ENCODE assay signal across 18 cellular contexts in the genomic region with DNA sequence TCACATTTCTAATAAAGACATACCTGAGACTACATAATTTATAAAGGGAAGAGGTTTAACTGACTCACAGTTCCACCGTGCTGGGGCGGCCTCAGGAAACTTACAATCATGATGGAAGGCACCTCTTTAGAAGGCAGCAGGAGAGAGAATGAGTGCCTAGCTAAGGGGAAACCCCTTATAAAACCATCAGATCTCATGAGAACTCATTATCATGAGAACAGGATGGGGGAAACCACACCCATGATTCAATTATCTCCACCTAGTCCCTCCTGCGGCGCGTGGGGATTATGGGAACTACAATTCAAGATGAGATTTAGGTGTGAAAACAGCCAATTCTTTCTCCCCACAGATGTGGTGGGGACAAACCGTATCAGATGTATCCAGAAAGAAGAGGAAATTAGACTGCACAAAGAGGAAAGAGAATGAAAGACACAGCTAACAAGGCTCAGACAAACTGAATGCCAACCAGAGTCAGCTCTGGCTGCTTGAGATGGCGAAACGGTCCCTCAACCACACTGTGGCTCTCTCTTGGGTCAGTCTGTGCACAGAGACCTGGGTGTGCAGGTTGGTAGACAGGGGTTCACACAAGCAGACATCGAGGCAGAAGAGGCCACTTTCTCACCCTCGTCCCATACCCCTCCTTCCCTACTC.
DNase-seq lines count a peak whose midpoint lies in the region; ATAC-seq and TF ChIP-seq lines count a peak whose summit lies in the region.
"Had no signal": no experiment of that assay in that cellular context is flagged by ENCODE, and none has a peak within 500 bp of the region (broad histone marks: within the 10 kb centered on the region; RNA-seq: fewer than 3 reads in every experiment).

No MANE protein-coding gene starts in this region.

- no peak overlapping the region for H3K4me3 Mint-ChIP-seq in activated CD4-positive, alpha-beta T cell treated with anti-CD3 and anti-CD28 coated beads for 36 hours

- H3K9me3 Mint-ChIP-seq in activated CD4-positive, alpha-beta T cell treated with anti-CD3 and anti-CD28 coated beads for 36 hours (ENCODE audit: low read depth), result no peaks in the 10 kb centered on the region

- H3K9me3 ChIP-seq in colonic mucosa, result no peaks in the 10 kb centered on the region
- H3K9me3 ChIP-seq: Caco-2, SJSA1, tibial artery had no signal

- H3K27me3 ChIP-seq in colonic mucosa, result no peaks in the 10 kb centered on the region
- H3K27me3 ChIP-seq: SJSA1, tibial artery had no signal

- H3K27ac Mint-ChIP-seq in activated CD4-positive, alpha-beta T cell treated with anti-CD3 and anti-CD28 coated beads for 36 hours, result no peak overlapping the region
- H3K27ac Mint-ChIP-seq: progenitor cell of endocrine pancreas had no signal

- peak; percentile 44 for DNase-seq in activated CD4-positive, alpha-beta T cell treated with anti-CD3 and anti-CD28 coated beads for 36 hours
- no peak for DNase-seq in activated CD4-positive, alpha-beta T cell treated with anti-CD3 and anti-CD28 coated beads for 1 hour
- DNase-seq in activated T-cell treated with anti-CD3 and anti-CD28 coated beads for 48 hours (ENCODE audit: low read depth), result peak; percentile 32
- peak; percentile 12 to 53 for DNase-seq in stimulated activated CD4-positive, alpha-beta T cell treated with anti-CD3 and anti-CD28 coated beads, Interleukin-12 subunit alpha, Interleukin-12 subunit beta, amount 100 ng/mL, for 24 hours (ENCODE audit: low read depth in 2 of 2)
- DNase-seq in stimulated activated CD8-positive, alpha-beta memory T cell treated with anti-CD3 and anti-CD28 coated beads, Interleukin-4, amount 100 ng/mL, for 48 hours, result peak; percentile 53
- no peak for DNase-seq in colonic mucosa
- no peak for DNase-seq in glomerular visceral epithelial cell (ENCODE audit: extremely low spot score)
- DNase-seq: ACHN, amniotic stem cell, Caco-2, HCEC 1CT, tibial artery had no signal

- H3K4me1 Mint-ChIP-seq in activated CD4-positive, alpha-beta T cell treated with anti-CD3 and anti-CD28 coated beads for 36 hours, result peaks cover 28% of the 10 kb centered on the region

- H3K27ac ChIP-seq in colonic mucosa, result no peak overlapping the region
- H3K27ac ChIP-seq: coronary artery, hepatocyte, SJSA1, tibial artery had no signal

- H3K36me3 Mint-ChIP-seq in activated CD4-positive, alpha-beta T cell treated with anti-CD3 and anti-CD28 coated beads for 36 hours (ENCODE audit: low read depth), result no peaks in the 10 kb centered on the region

- peak; percentile 87 for ATAC-seq in activated CD4-positive, alpha-beta T cell treated with anti-CD3 and anti-CD28 coated beads for 36 hours
- ATAC-seq in HG03432 (IDR thresholded peaks at IDR 0.05; ENCODE audit: unreplicated experiment), result no peak
- ATAC-seq: esophagus mucosa had no signal

- TF ChIP-seq CTCF in colonic mucosa (IDR thresholded peaks at IDR 0.05), result no peak

- CTCF ChIA-PET in activated CD4-positive, alpha-beta T cell treated with anti-CD3 and anti-CD28 coated beads for 36 hours (lab: Charles Lee), result interaction anchor here (0.6 kb wide), 1 partner anchor 53 kb away, joined by 3 read pairs; no protein-coding TSS in a partner anchor

- no peaks in the 10 kb centered on the region for H3K36me3 ChIP-seq in colonic mucosa
- H3K36me3 ChIP-seq: SJSA1, tibial artery had no signal

- POLR2A ChIA-PET in activated CD4-positive, alpha-beta T cell treated with anti-CD3 and anti-CD28 coated beads for 36 hours (lab: Charles Lee), result interaction anchor here (0.6 to 0.7 kb wide), 2 partner anchors 238 to 550 kb away, joined by 3 to 5 read pairs; no protein-coding TSS in a partner anchor

- intact Hi-C loops in activated CD4-positive, alpha-beta T cell treated with anti-CD3 and anti-CD28 coated beads for 36 hours (cut with DNase I, micrococcal nuclease), result no loop called here
- intact Hi-C loops in colonic mucosa (cut with DNase I), result no loop called here

- H3K27me3 Mint-ChIP-seq in activated CD4-positive, alpha-beta T cell treated with anti-CD3 and anti-CD28 coated beads for 36 hours, result peaks cover 2% of the 10 kb centered on the region

- H3K4me3 ChIP-seq in colonic mucosa, result no peak overlapping the region
- H3K4me3 ChIP-seq: coronary artery, hepatocyte, SJSA1, tibial artery had no signal

- no peaks in the 10 kb centered on the region for H3K4me1 ChIP-seq in colonic mucosa
- H3K4me1 ChIP-seq: Caco-2, SJSA1, tibial artery had no signal

- H3K9ac ChIP-seq in colonic mucosa (ENCODE audit: low read depth in 2 of 2, low read length in 2 of 2), result no peak overlapping the region

Comparison
In these comparisons a context has a peak if more than half of its experiments do, and no peak if none do; other contexts are left out.
1. DNase-seq: peak in activated CD4-positive, alpha-beta T cell treated with anti-CD3 and anti-CD28 coated beads for 36 hours (single experiment), activated T-cell treated with anti-CD3 and anti-CD28 coated beads for 48 hours (single experiment), stimulated activated CD4-positive, alpha-beta T cell treated with anti-CD3 and anti-CD28 coated beads, Interleukin-12 subunit alpha, Interleukin-12 subunit beta, amount 100 ng/mL, for 24 hours (2 of 2) and stimulated activated CD8-positive, alpha-beta memory T cell treated with anti-CD3 and anti-CD28 coated beads, Interleukin-4, amount 100 ng/mL, for 48 hours (single experiment); none in activated CD4-positive, alpha-beta T cell treated with anti-CD3 and anti-CD28 coated beads for 1 hour (single experiment), colonic mucosa (single experiment) and glomerular visceral epithelial cell (single experiment).